Comparison of ENCODE assay signal across 8 cellular contexts in the genomic region with DNA sequence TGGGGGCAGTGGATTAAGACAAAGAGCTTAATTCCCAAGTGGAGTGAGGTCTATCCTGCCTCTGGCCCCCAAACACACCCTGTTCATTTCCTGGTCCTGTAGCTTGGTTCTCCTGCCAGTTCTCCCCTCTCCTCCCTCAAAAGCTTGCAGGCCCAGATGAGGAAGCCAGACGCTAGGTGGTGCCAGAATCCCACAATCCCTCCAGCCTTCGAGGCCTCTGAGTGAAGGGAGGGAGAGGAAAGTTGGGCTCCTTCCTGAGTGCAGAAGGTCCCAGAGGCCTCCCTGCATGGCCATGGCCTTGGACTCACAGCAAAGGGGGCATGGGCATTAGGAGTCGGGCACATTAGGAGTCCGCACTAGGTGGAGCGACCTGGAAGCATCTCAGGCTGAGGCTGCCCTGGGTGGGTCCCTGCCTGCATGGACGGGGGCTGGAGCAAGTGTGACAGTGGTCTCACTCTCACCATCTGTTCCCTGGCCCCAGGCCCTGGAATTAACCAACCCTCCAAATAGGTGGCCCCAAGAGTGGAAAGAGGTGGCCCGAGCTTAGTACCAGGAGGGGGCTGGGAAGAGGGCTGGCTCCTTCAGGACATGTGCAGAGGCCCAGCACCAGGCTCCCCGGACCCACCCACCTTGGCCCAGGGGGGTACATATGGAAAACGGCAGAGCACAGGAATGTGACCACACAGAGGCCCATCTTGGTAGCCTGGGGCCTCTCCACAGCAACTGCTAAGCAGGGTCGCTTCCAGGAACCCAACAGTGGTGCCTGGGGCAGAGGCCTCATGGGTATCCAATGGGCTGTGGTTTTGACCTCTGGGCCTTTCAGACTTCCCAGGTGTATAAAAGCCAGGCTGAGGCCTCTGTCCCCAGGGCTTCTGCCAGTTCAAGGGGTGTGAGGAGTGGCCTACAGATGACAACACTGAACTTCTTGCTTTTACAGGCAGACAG. TPM values are rescaled to one million over a fixed set of nuclear protein-coding genes. Genes with fewer than 3 reads are reported as not detected.
DNase-seq lines count a peak whose midpoint lies in the region; TF ChIP-seq lines count a peak whose summit lies in the region.

No MANE protein-coding gene starts in this region.

- CTCF ChIA-PET in AG04449 (lab: Yijun Ruan, JAX), result interaction anchor here (0.7 to 11.7 kb wide), 23 partner anchors 12 to 581 kb away, joined by 3 to 316 read pairs (median 4); no protein-coding TSS in a partner anchor

- DNase-seq in AG04449 (ENCODE audit: low read depth, low spot score) (no peak), GM10266 (ENCODE audit: extremely low spot score) (no peak), NCI-H2171 (lab: John Stamatoyannopoulos, UW) (peak; percentile 47), right atrium auricular region (ENCODE audit: low spot score) (peak; percentile 86), cerebellar nuclear complex (lab: John Stamatoyannopoulos, UW) (no peak)
- no peak for DNase-seq in activated T-helper 1 cell treated with anti-CD3 and anti-CD28 coated beads, Interleukin-12 subunit alpha, Interleukin-12 subunit beta, Interleukin-2, Interleukin-4 antibody, amounts not matched to agents 30 ng/mL and 10 ng/mL and 1 ng/mL, durations not matched to agents 14 hours and 24 hours and 36 hours (ENCODE audit: low spot score)
- DNase-seq in effector CD8-positive, alpha-beta T cell (lab: John Stamatoyannopoulos, UW), result no peak

- H3K9me3 ChIP-seq in right atrium auricular region, result no peaks in the 10 kb centered on the region

- no peaks in the 10 kb centered on the region for H3K9me3 Mint-ChIP-seq in activated T-helper 1 cell treated with anti-CD3 and anti-CD28 coated beads, Interleukin-12 subunit alpha, Interleukin-12 subunit beta, Interleukin-2, Interleukin-4 antibody, amounts not matched to agents 30 ng/mL and 10 ng/mL and 1 ng/mL, durations not matched to agents 14 hours and 24 hours and 36 hours
- H3K9me3 Mint-ChIP-seq in stimulated activated naive CD8-positive, alpha-beta T cell treated with anti-CD3 and anti-CD28 coated beads, Interleukin-15, Interleukin-2, amounts not matched to agents 100 ng/mL and 50 ng/mL, for 24 hours, result no peaks in the 10 kb centered on the region

- H3K4me1 ChIP-seq in right atrium auricular region, result peaks cover 0 to 58% of the 10 kb centered on the region in 2 donors

- H3K27ac ChIP-seq in right atrium auricular region, result no peak overlapping the region

- H3K36me3 ChIP-seq in right atrium auricular region, result no peaks in the 10 kb centered on the region

- H3K36me3 Mint-ChIP-seq in activated T-helper 1 cell treated with anti-CD3 and anti-CD28 coated beads, Interleukin-12 subunit alpha, Interleukin-12 subunit beta, Interleukin-2, Interleukin-4 antibody, amounts not matched to agents 30 ng/mL and 10 ng/mL and 1 ng/mL, durations not matched to agents 14 hours and 24 hours and 36 hours (ENCODE audit: low read depth), result peaks cover 2% of the 10 kb centered on the region
- no peaks in the 10 kb centered on the region for H3K36me3 Mint-ChIP-seq in stimulated activated naive CD8-positive, alpha-beta T cell treated with anti-CD3 and anti-CD28 coated beads, Interleukin-15, Interleukin-2, amounts not matched to agents 100 ng/mL and 50 ng/mL, for 24 hours (ENCODE audit: low read depth)

- POLR2A ChIA-PET in AG04449 (lab: Yijun Ruan, JAX), result no interaction called here

- peak; percentile 83 for TF ChIP-seq CTCF in AG04449 (IDR thresholded peaks at IDR 0.05; ENCODE audit: insufficient read depth, low read length, missing control alignments)
- TF ChIP-seq CTCF in GM10266 (IDR thresholded peaks at IDR 0.05; ENCODE audit: control insufficient read depth, insufficient read depth, low read depth, missing control alignments), result peak; percentile 55
- TF ChIP-seq CTCF in right atrium auricular region (IDR thresholded peaks at IDR 0.05), result peak; percentile 16 to 65

- H3K4me3 ChIP-seq in AG04449 (ENCODE audit: low read depth, low read length) (no peak overlapping the region), right atrium auricular region (no peak overlapping the region)

- peaks cover 77% of the 10 kb centered on the region for H3K4me1 Mint-ChIP-seq in activated T-helper 1 cell treated with anti-CD3 and anti-CD28 coated beads, Interleukin-12 subunit alpha, Interleukin-12 subunit beta, Interleukin-2, Interleukin-4 antibody, amounts not matched to agents 30 ng/mL and 10 ng/mL and 1 ng/mL, durations not matched to agents 14 hours and 24 hours and 36 hours (ENCODE audit: low read depth)
- H3K4me1 Mint-ChIP-seq in stimulated activated naive CD8-positive, alpha-beta T cell treated with anti-CD3 and anti-CD28 coated beads, Interleukin-15, Interleukin-2, amounts not matched to agents 100 ng/mL and 50 ng/mL, for 24 hours (ENCODE audit: low read depth), result peaks cover 82% of the 10 kb centered on the region

- H3K27me3 ChIP-seq in right atrium auricular region, result no peaks in the 10 kb centered on the region

- peak overlapping the region; percentile 98 for H3K27ac Mint-ChIP-seq in activated T-helper 1 cell treated with anti-CD3 and anti-CD28 coated beads, Interleukin-12 subunit alpha, Interleukin-12 subunit beta, Interleukin-2, Interleukin-4 antibody, amounts not matched to agents 30 ng/mL and 10 ng/mL and 1 ng/mL, durations not matched to agents 14 hours and 24 hours and 36 hours
- H3K27ac Mint-ChIP-seq in stimulated activated naive CD8-positive, alpha-beta T cell treated with anti-CD3 and anti-CD28 coated beads, Interleukin-15, Interleukin-2, amounts not matched to agents 100 ng/mL and 50 ng/mL, for 24 hours, result peak overlapping the region; percentile 97

- no peak overlapping the region for H3K4me3 Mint-ChIP-seq in activated T-helper 1 cell treated with anti-CD3 and anti-CD28 coated beads, Interleukin-12 subunit alpha, Interleukin-12 subunit beta, Interleukin-2, Interleukin-4 antibody, amounts not matched to agents 30 ng/mL and 10 ng/mL and 1 ng/mL, durations not matched to agents 14 hours and 24 hours and 36 hours
- no peak overlapping the region for H3K4me3 Mint-ChIP-seq in stimulated activated naive CD8-positive, alpha-beta T cell treated with anti-CD3 and anti-CD28 coated beads, Interleukin-15, Interleukin-2, amounts not matched to agents 100 ng/mL and 50 ng/mL, for 24 hours

- no peaks in the 10 kb centered on the region for H3K27me3 Mint-ChIP-seq in activated T-helper 1 cell treated with anti-CD3 and anti-CD28 coated beads, Interleukin-12 subunit alpha, Interleukin-12 subunit beta, Interleukin-2, Interleukin-4 antibody, amounts not matched to agents 30 ng/mL and 10 ng/mL and 1 ng/mL, durations not matched to agents 14 hours and 24 hours and 36 hours (ENCODE audit: insufficient read depth)
- no peaks in the 10 kb centered on the region for H3K27me3 Mint-ChIP-seq in stimulated activated naive CD8-positive, alpha-beta T cell treated with anti-CD3 and anti-CD28 coated beads, Interleukin-15, Interleukin-2, amounts not matched to agents 100 ng/mL and 50 ng/mL, for 24 hours

- intact Hi-C loops in activated T-helper 1 cell treated with anti-CD3 and anti-CD28 coated beads, Interleukin-12 subunit alpha, Interleukin-12 subunit beta, Interleukin-2, Interleukin-4 antibody, amounts not matched to agents 30 ng/mL and 10 ng/mL and 1 ng/mL, durations not matched to agents 14 hours and 24 hours and 36 hours (cut with micrococcal nuclease), result loop anchor here (5.0 kb wide), 5 partner anchors 488 to 973 kb away; partner anchors contain the start of genes CEP164, DDX6, KMT2A and PCSK7

RNA-seq across cellular contexts. Expression of gene FXYD2, which starts 5.2 kb away (rescaled TPM):
- 3.4 and 3.6 TPM in 2 replicates for total RNA-seq in activated T-helper 1 cell treated with anti-CD3 and anti-CD28 coated beads, Interleukin-12 subunit alpha, Interleukin-12 subunit beta, Interleukin-2, Interleukin-4 antibody, amounts not matched to agents 30 ng/mL and 10 ng/mL and 1 ng/mL, durations not matched to agents 14 hours and 24 hours and 36 hours
- total RNA-seq in right atrium auricular region, result under 1 TPM; 0.59 to 0.78 TPM

RNA-seq across cellular contexts. Expression of gene DSCAML1, which starts 22.4 kb away (rescaled TPM):
- total RNA-seq in activated T-helper 1 cell treated with anti-CD3 and anti-CD28 coated beads, Interleukin-12 subunit alpha, Interleukin-12 subunit beta, Interleukin-2, Interleukin-4 antibody, amounts not matched to agents 30 ng/mL and 10 ng/mL and 1 ng/mL, durations not matched to agents 14 hours and 24 hours and 36 hours, result not detected in 2 replicates
- 1 to 10 TPM in 1 of 2 donors, under 1 TPM in 1; 0.67 to 1.3 TPM for total RNA-seq in right atrium auricular region

RNA-seq across cellular contexts. Expression of gene FXYD6, which starts 57.1 kb away (rescaled TPM):
- not detected in 2 replicates for total RNA-seq in activated T-helper 1 cell treated with anti-CD3 and anti-CD28 coated beads, Interleukin-12 subunit alpha, Interleukin-12 subunit beta, Interleukin-2, Interleukin-4 antibody, amounts not matched to agents 30 ng/mL and 10 ng/mL and 1 ng/mL, durations not matched to agents 14 hours and 24 hours and 36 hours
- total RNA-seq in right atrium auricular region, result 10 to 100 TPM; 28.6 to 42.6 TPM

Comparison
In these comparisons a context has a peak if more than half of its experiments do, and no peak if none do; other contexts are left out.
1. DNase-seq: peak in NCI-H2171 (single experiment) and right atrium auricular region (single experiment); none in AG04449 (single experiment), GM10266 (single experiment), activated T-helper 1 cell treated with anti-CD3 and anti-CD28 coated beads, Interleukin-12 subunit alpha, Interleukin-12 subunit beta, Interleukin-2, Interleukin-4 antibody, amounts not matched to agents 30 ng/mL and 10 ng/mL and 1 ng/mL, durations not matched to agents 14 hours and 24 hours and 36 hours (single experiment), cerebellar nuclear complex (0 of 2) and effector CD8-positive, alpha-beta T cell (single experiment).
2. RNA of gene FXYD6, which starts 57.1 kb away (total RNA-seq): 28.6 to 42.6 TPM in right atrium auricular region; not detected in activated T-helper 1 cell treated with anti-CD3 and anti-CD28 coated beads, Interleukin-12 subunit alpha, Interleukin-12 subunit beta, Interleukin-2, Interleukin-4 antibody, amounts not matched to agents 30 ng/mL and 10 ng/mL and 1 ng/mL, durations not matched to agents 14 hours and 24 hours and 36 hours; every median in the first group is over 10 times any median in the second.
3. Peak in every context shown above with its lines, with median percentiles within 50 percentile points of each other: CTCF ChIP-seq.